ENCODE assay signal across 1 cellular context in genomic region chr14:33576014-33576413, GRCh38.
TF ChIP-seq lines count a peak whose summit lies in the region.

No MANE protein-coding gene starts in this region.

TF ChIP-seq in SK-N-SH, 30 proteins besides CTCF, POLR2A, EP300 and RAD21 (continued from another document):
- no peak for TF ChIP-seq NFIC (IDR thresholded peaks at IDR 0.05; ENCODE audit: borderline replicate concordance)
- TF ChIP-seq RXRA (IDR thresholded peaks at IDR 0.05; ENCODE audit: borderline replicate concordance, low read depth), result no peak
- TF ChIP-seq PBX3 (IDR thresholded peaks at IDR 0.05), result no peak
- no peak for TF ChIP-seq MAX (IDR thresholded peaks at IDR 0.05; ENCODE audit: low read depth)
- no peak for TF ChIP-seq MXI1 (IDR thresholded peaks at IDR 0.05; ENCODE audit: low read depth, low read length)
- TF ChIP-seq POLR2AphosphoS5 (IDR thresholded peaks at IDR 0.05; ENCODE audit: low read depth, low read length), result no peak
